18 cellular contexts compared by ENCODE assay signal in the genomic region with DNA sequence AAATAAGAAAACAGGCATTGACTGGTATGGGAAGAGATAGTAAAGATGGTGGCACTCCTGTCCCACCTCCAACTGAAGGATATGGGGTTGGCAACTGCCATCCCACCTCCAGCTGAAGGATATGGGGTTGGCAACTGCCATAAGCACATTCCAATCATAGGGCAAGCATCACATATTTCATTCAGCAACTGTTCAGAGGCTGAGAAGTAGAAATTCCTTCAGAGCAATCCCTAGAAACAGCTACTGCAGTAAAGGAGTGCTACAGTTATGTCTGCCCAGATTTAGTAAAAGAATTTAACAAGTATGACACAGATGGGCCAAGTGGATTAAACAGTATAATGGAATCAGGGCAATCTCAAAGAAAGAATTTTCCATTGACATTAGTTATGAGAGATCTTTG.
DNase-seq lines count a peak whose midpoint lies in the region; ATAC-seq, FAIRE-seq and TF ChIP-seq lines count a peak whose summit lies in the region.
"Had no signal": no experiment of that assay in that cellular context is flagged by ENCODE, and none has a peak within 500 bp of the region (broad histone marks: within the 10 kb centered on the region; RNA-seq: fewer than 3 reads in every experiment).

No MANE protein-coding gene starts in this region.

- no peak overlapping the region for H3K27ac ChIP-seq in IMR-90 (ENCODE audit: insufficient read depth, low read length)
- H3K27ac ChIP-seq: 22Rv1, GM23248, HL-60 had no signal

- FAIRE-seq in GM12892 (lab: Jason Lieb, UNC) = no peak
- FAIRE-seq: GM12878, H54, K562 had no signal

- POLR2A ChIA-PET in IMR-90 (lab: Charles Lee; ENCODE audit: unreplicated experiment) = no interaction called here

- no peak overlapping the region for H3K9ac ChIP-seq in IMR-90 (ENCODE audit: low read depth, low read length)
- H3K9ac ChIP-seq: GM23248 had no signal

- no peaks in the 10 kb centered on the region for H3K4me1 ChIP-seq in IMR-90 (ENCODE audit: control insufficient read depth, insufficient read depth, low read length)
- H3K4me1 ChIP-seq: Caco-2 had no signal

- no peak overlapping the region for H2BK15ac ChIP-seq in IMR-90 (ENCODE audit: low read depth, low read length)

- dilution Hi-C loops in IMR-90 (cut with HindIII; ENCODE audit: low sequenced_read_pairs, unreplicated experiment) = no loop called here

- H2AK5ac ChIP-seq in IMR-90 (ENCODE audit: low read depth, low read length) = no peak overlapping the region

- BruUV-seq in IMR-90 (replicated peaks; lab: Mats Ljungman, UMichigan) = no TSS peak

- no peaks in the 10 kb centered on the region for H3K79me1 ChIP-seq in IMR-90 (ENCODE audit: low read depth in 1 of 2, low read length in 2 of 2)

- no peaks in the 10 kb centered on the region for H3K36me3 ChIP-seq in IMR-90 (ENCODE audit: control insufficient read depth, insufficient read depth, low read length)

- TF ChIP-seq POLR2A in IMR-90 (IDR thresholded peaks at IDR 0.05; ENCODE audit: low read depth, low read length) (no peak), GM12892 (IDR thresholded peaks at IDR 0.05; ENCODE audit: low read depth, low read length) (no peak)

- H2AFZ ChIP-seq in IMR-90 (replicated peaks; ENCODE audit: low read length, poor library complexity) = no peak overlapping the region
- H2AFZ ChIP-seq: GM23248 had no signal

- H3K9me3 ChIP-seq in IMR-90 (ENCODE audit: control insufficient read depth, insufficient read depth, low read length) = no peaks in the 10 kb centered on the region
- H3K9me3 ChIP-seq: Caco-2 had no signal

- no peak overlapping the region for H3K18ac ChIP-seq in IMR-90 (ENCODE audit: low read depth, low read length)

- TF ChIP-seq CTCF in IMR-90 (conservative IDR thresholded peaks at IDR 0.05; ENCODE audit: low read depth, low read length) = no peak

- H3K14ac ChIP-seq in IMR-90 (replicated peaks; ENCODE audit: low read depth, low read length) = no peak overlapping the region

- H3K4me2 ChIP-seq in IMR-90 (ENCODE audit: low read depth, low read length) = no peak overlapping the region

- DNase-seq in NCI-H82 (lab: John Stamatoyannopoulos, UW) (peak; percentile 35), NCI-H82 treated with DMSO at 0.1 percent for 48 hours (lab: John Stamatoyannopoulos, UW; ENCODE audit: unreplicated experiment) (no peak), IMR-90 (no peak), myocyte (ENCODE audit: low read depth) (peak; percentile 46), GM12892 (ENCODE audit: insufficient read length) (no peak), LoVo (ENCODE audit: low spot score) (no peak)
- no peak for DNase-seq in activated CD4-positive, CD25-positive, alpha-beta regulatory T cell (lab: John Stamatoyannopoulos, UW)
- DNase-seq: Caco-2; CD8-positive, alpha-beta memory T cell; DND-41; GF-D8; GM23248 had no signal

- no peak overlapping the region for H3K4ac ChIP-seq in IMR-90 (ENCODE audit: low read depth, low read length)

- no peak for TF ChIP-seq RAD21 in IMR-90 (IDR thresholded peaks at IDR 0.05; ENCODE audit: low read length)

- no peak overlapping the region for H3K4me3 ChIP-seq in IMR-90 (ENCODE audit: insufficient read depth, low read depth, low read length)
- H3K4me3 ChIP-seq: GM12878, GM23248, K562 had no signal

- no peaks in the 10 kb centered on the region for H3K9me1 ChIP-seq in IMR-90 (ENCODE audit: insufficient read depth, low read length)

- H3K23ac ChIP-seq in IMR-90 (ENCODE audit: low read depth, low read length) = no peak overlapping the region

- no peak overlapping the region for H2BK20ac ChIP-seq in IMR-90 (ENCODE audit: low read depth, low read length)

- intact Hi-C loops in IMR-90 (cut with micrococcal nuclease) = no loop called here

- no peaks in the 10 kb centered on the region for H4K20me1 ChIP-seq in IMR-90 (ENCODE audit: insufficient read depth, low read length)

- CTCF ChIA-PET in IMR-90 (lab: Yijun Ruan, JAX) = no interaction called here

- no peaks in the 10 kb centered on the region; the same call in 1 of the 2 replicates for H3K27me3 ChIP-seq in IMR-90 (ENCODE audit: control insufficient read depth, insufficient read depth, low read length)

- in situ Hi-C loops in IMR-90 (cut with MboI; ENCODE audit: low sequenced_read_pairs) = no loop called here

- peak; percentile 40; the same call in 1 of the 2 replicates for ATAC-seq in IMR-90 (ENCODE audit: low read depth)
- ATAC-seq: GM12878, HCT116, K562 had no signal

- H2AK9ac ChIP-seq in IMR-90 (replicated peaks; ENCODE audit: low read depth, low read length, poor library complexity) = no peak overlapping the region

- H2BK5ac ChIP-seq in IMR-90 (ENCODE audit: low read depth, low read length, poor library complexity, severe bottlenecking) = no peak overlapping the region

- no peak overlapping the region for H2BK120ac ChIP-seq in IMR-90 (ENCODE audit: low read depth, low read length)

- H4K91ac ChIP-seq in IMR-90 (ENCODE audit: insufficient read depth, low read depth, low read length) = no peak overlapping the region

- no peak overlapping the region for H4K5ac ChIP-seq in IMR-90 (ENCODE audit: low read depth, low read length)

- no peak overlapping the region for H3K56ac ChIP-seq in IMR-90 (ENCODE audit: extremely low read depth, insufficient read depth, low read length)

- H4K8ac ChIP-seq in IMR-90 (ENCODE audit: low read depth in 2 of 2, low read length in 2 of 2) = no peak overlapping the region

TF ChIP-seq in IMR-90, 13 proteins besides CTCF, POLR2A, EP300 and RAD21:
- TF ChIP-seq, protein P1, sequence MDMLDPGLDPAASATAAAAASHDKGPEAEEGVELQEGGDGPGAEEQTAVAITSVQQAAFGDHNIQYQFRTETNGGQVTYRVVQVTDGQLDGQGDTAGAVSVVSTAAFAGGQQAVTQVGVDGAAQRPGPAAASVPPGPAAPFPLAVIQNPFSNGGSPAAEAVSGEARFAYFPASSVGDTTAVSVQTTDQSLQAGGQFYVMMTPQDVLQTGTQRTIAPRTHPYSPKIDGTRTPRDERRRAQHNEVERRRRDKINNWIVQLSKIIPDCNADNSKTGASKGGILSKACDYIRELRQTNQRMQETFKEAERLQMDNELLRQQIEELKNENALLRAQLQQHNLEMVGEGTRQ (IDR thresholded peaks at IDR 0.05; ENCODE audit: low read depth, low read length) = no peak
- TF ChIP-seq CEBPB (IDR thresholded peaks at IDR 0.05; ENCODE audit: low read depth, low read length) (no peak), RCOR1 (IDR thresholded peaks at IDR 0.05; ENCODE audit: insufficient replicate concordance, low read length) (no peak), CHD1 (IDR thresholded peaks at IDR 0.05; ENCODE audit: low read depth, low read length) (no peak), MAZ (IDR thresholded peaks at IDR 0.05; ENCODE audit: borderline replicate concordance, low read depth, low read length) (no peak)

Comparison
In these comparisons a context has a peak if more than half of its experiments do, and no peak if none do; other contexts are left out.
1. DNase-seq: peak in NCI-H82 (single experiment) and myocyte (single experiment); none in NCI-H82 treated with DMSO at 0.1 percent for 48 hours (single experiment), IMR-90 (single experiment), GM12892 (single experiment), activated CD4-positive, CD25-positive, alpha-beta regulatory T cell (0 of 4) and LoVo (single experiment).